Comparison of ENCODE assay signal across 12 cellular contexts in the genomic region with DNA sequence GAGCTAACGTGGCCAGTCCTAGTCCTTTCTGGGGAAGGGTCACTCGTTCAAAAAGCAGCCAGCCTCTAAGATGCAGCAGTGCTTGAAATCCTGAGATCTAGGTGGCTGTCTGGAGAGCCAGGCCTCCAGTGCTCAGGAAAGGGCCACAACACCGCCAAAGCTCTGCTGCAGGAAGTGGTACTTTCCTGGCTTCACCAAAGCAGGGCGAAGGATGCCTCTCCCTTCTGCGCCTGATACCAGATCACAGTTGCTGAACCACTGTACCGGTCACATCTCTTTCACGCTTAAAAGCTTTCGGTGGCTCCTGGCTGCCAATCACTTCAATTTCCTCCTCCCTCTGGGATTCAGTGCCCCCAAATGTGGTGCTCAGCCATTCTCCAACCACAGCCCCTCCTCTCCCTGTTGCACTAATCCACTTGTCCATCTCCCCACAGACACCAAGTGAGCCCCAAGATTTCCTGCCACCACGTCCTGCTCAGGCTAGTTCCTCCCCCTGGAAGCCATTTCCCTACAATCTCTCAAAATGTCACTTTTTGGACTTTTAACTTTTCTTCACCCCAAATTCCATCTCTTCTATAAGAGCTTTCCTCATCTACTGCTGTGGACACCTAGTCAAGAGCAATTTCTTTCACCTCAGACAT.
A peak's percentile ranks its signal among the peaks of the same experiment; 100 is the strongest.
DNase-seq lines count a peak whose midpoint lies in the region; ATAC-seq and TF ChIP-seq lines count a peak whose summit lies in the region.
"Had no signal": no experiment of that assay in that cellular context is flagged by ENCODE, and none has a peak within 500 bp of the region (broad histone marks: within the 10 kb centered on the region; RNA-seq: fewer than 3 reads in every experiment).

No MANE protein-coding gene starts in this region.

- DNase-seq in CD4-positive, alpha-beta T cell, result peak in 9 of 10 experiments; percentile 5 to 39 (median 12)
- DNase-seq in T follicular helper cell (ENCODE audit: low read depth), result peak; percentile 3
- DNase-seq in activated T-helper 2 cell treated with anti-CD3 and anti-CD28 coated beads, Interferon-gamma antibody, Interleukin-2, Interleukin-4, amounts not matched to agents 10 μg/mL and 5 μg/mL and 100 μg/mL, durations not matched to agents 14 hours and 24 hours and 36 hours (ENCODE audit: low spot score), result peak; percentile 22
- no peak for DNase-seq in osteocyte (ENCODE audit: extremely low spot score, unreplicated experiment)
- DNase-seq in adrenal gland, result no peak
- no peak for DNase-seq in cardiac septum (ENCODE audit: low spot score)
- no peak for DNase-seq in caudate nucleus (lab: John Stamatoyannopoulos, UW)
- DNase-seq: NCI-H2171, nephron progenitor cell had no signal

- peaks cover 23 to 31% of the 10 kb centered on the region in 2 experiments for H3K4me1 ChIP-seq in neutrophil (ENCODE audit: control insufficient read depth in 1 of 2, insufficient read depth in 1 of 2, low read depth in 1 of 2, low read length in 1 of 2)
- peaks cover 16 to 22% of the 10 kb centered on the region in 2 donors for H3K4me1 ChIP-seq in adrenal gland (replicated peaks in 1 of 2)

- no peaks in the 10 kb centered on the region for H3K9me3 ChIP-seq in CD4-positive, alpha-beta T cell (ENCODE audit: control insufficient read depth, low read length)
- H3K9me3 ChIP-seq in neutrophil (no peaks in the 10 kb centered on the region), adrenal gland (replicated peaks in 1 of 3) (no peaks in the 10 kb centered on the region)

- TF ChIP-seq CTCF in CD4-positive, alpha-beta T cell (IDR thresholded peaks at IDR 0.05), result no peak
- TF ChIP-seq CTCF in neutrophil (IDR thresholded peaks at IDR 0.05) (no peak), osteocyte (IDR thresholded peaks at IDR 0.05) (no peak), adrenal gland (IDR thresholded peaks at IDR 0.05) (no peak)

- CTCF ChIA-PET in CD4-positive, alpha-beta T cell (lab: Charles Lee), result interaction anchor here (1.3 to 1.5 kb wide), 3 partner anchors 48 to 310 kb away, joined by 3 to 4 read pairs (median 3); no protein-coding TSS in a partner anchor

- TF ChIP-seq POLR2A in adrenal gland (IDR thresholded peaks at IDR 0.05), result no peak

- H3K27ac Mint-ChIP-seq in CD4-positive, alpha-beta T cell, result no peak overlapping the region
- peak overlapping the region; percentile 3 for H3K27ac Mint-ChIP-seq in activated T-helper 2 cell treated with anti-CD3 and anti-CD28 coated beads, Interferon-gamma antibody, Interleukin-2, Interleukin-4, amounts not matched to agents 10 μg/mL and 5 μg/mL and 100 μg/mL, durations not matched to agents 14 hours and 24 hours and 36 hours
- no peak overlapping the region for H3K27ac Mint-ChIP-seq in osteocyte (ENCODE audit: unreplicated experiment)
- H3K27ac Mint-ChIP-seq: nephron progenitor cell had no signal

- POLR2A ChIA-PET in CD4-positive, alpha-beta T cell (lab: Charles Lee), result interaction anchor here (0.7 to 1.1 kb wide), 3 partner anchors 50 to 105 kb away, joined by 3 read pairs; no protein-coding TSS in a partner anchor

- H3K36me3 ChIP-seq in neutrophil (no peaks in the 10 kb centered on the region), adrenal gland (replicated peaks in 1 of 2) (no peaks in the 10 kb centered on the region)

- H3K36me3 Mint-ChIP-seq in CD4-positive, alpha-beta T cell (ENCODE audit: low read depth), result no peaks in the 10 kb centered on the region
- no peaks in the 10 kb centered on the region for H3K36me3 Mint-ChIP-seq in activated T-helper 2 cell treated with anti-CD3 and anti-CD28 coated beads, Interferon-gamma antibody, Interleukin-2, Interleukin-4, amounts not matched to agents 10 μg/mL and 5 μg/mL and 100 μg/mL, durations not matched to agents 14 hours and 24 hours and 36 hours (ENCODE audit: low read depth)
- H3K36me3 Mint-ChIP-seq in osteocyte (ENCODE audit: unreplicated experiment), result no peaks in the 10 kb centered on the region

- 68 to 80% (median 76%) methylated on average over 8 to 9 of the region's 9 CpGs for WGBS in adrenal gland, 4 donors

- H3K4me3 Mint-ChIP-seq in CD4-positive, alpha-beta T cell, result no peak overlapping the region
- no peak overlapping the region for H3K4me3 Mint-ChIP-seq in activated T-helper 2 cell treated with anti-CD3 and anti-CD28 coated beads, Interferon-gamma antibody, Interleukin-2, Interleukin-4, amounts not matched to agents 10 μg/mL and 5 μg/mL and 100 μg/mL, durations not matched to agents 14 hours and 24 hours and 36 hours (ENCODE audit: low read depth)
- H3K4me3 Mint-ChIP-seq in osteocyte (ENCODE audit: unreplicated experiment), result no peak overlapping the region
- H3K4me3 Mint-ChIP-seq: nephron progenitor cell had no signal

- intact Hi-C loops in CD4-positive, alpha-beta T cell (cut with DNase I, micrococcal nuclease), result no loop called here
- intact Hi-C loops in activated T-helper 2 cell treated with anti-CD3 and anti-CD28 coated beads, Interferon-gamma antibody, Interleukin-2, Interleukin-4, amounts not matched to agents 10 μg/mL and 5 μg/mL and 100 μg/mL, durations not matched to agents 14 hours and 24 hours and 36 hours (cut with micrococcal nuclease), result no loop called here
- intact Hi-C loops in adrenal gland (cut with DNase I), result loop anchor here in 1 of 2 donors (10.0 kb wide), 2 partner anchors 65 to 535 kb away; no protein-coding TSS in a partner anchor
- intact Hi-C loops in cardiac septum (cut with DNase I), result loop anchor here (5.0 to 10.0 kb wide), 4 partner anchors 102 to 1095 kb away; a partner anchor contains a TSS

- no peaks in the 10 kb centered on the region for H3K9me3 Mint-ChIP-seq in CD4-positive, alpha-beta T cell
- H3K9me3 Mint-ChIP-seq in activated T-helper 2 cell treated with anti-CD3 and anti-CD28 coated beads, Interferon-gamma antibody, Interleukin-2, Interleukin-4, amounts not matched to agents 10 μg/mL and 5 μg/mL and 100 μg/mL, durations not matched to agents 14 hours and 24 hours and 36 hours, result no peaks in the 10 kb centered on the region
- H3K9me3 Mint-ChIP-seq in osteocyte (ENCODE audit: unreplicated experiment), result no peaks in the 10 kb centered on the region
- H3K9me3 Mint-ChIP-seq: nephron progenitor cell had no signal

- no peaks in the 10 kb centered on the region for H3K27me3 Mint-ChIP-seq in CD4-positive, alpha-beta T cell
- no peaks in the 10 kb centered on the region for H3K27me3 Mint-ChIP-seq in activated T-helper 2 cell treated with anti-CD3 and anti-CD28 coated beads, Interferon-gamma antibody, Interleukin-2, Interleukin-4, amounts not matched to agents 10 μg/mL and 5 μg/mL and 100 μg/mL, durations not matched to agents 14 hours and 24 hours and 36 hours (ENCODE audit: low read depth)
- H3K27me3 Mint-ChIP-seq in osteocyte (ENCODE audit: unreplicated experiment), result no peaks in the 10 kb centered on the region

- no peak overlapping the region for H3K27ac ChIP-seq in CD4-positive, alpha-beta T cell (ENCODE audit: low read depth, low read length)
- H3K27ac ChIP-seq in neutrophil, result peak overlapping the region; percentile 71
- no peak overlapping the region for H3K27ac ChIP-seq in adrenal gland
- no peak overlapping the region for H3K27ac ChIP-seq in caudate nucleus (ENCODE audit: low read depth, low read length)
- H3K27ac ChIP-seq: C4-2B, RWPE1 had no signal

- H3K4me3 ChIP-seq in neutrophil (ENCODE audit: low read depth in 1 of 2, low read length in 1 of 2), result peak overlapping the region in 1 of 2 experiments; percentile 19
- H3K4me3 ChIP-seq in adrenal gland, result no peak overlapping the region

- no peaks in the 10 kb centered on the region for H3K27me3 ChIP-seq in CD4-positive, alpha-beta T cell (ENCODE audit: control insufficient read depth, insufficient read depth, low read length)
- H3K27me3 ChIP-seq in neutrophil, result no peaks in the 10 kb centered on the region
- no peaks in the 10 kb centered on the region for H3K27me3 ChIP-seq in adrenal gland

- ATAC-seq in CD4-positive, alpha-beta T cell (ENCODE audit: poor library complexity), result peak; percentile 70

- H3K4me1 Mint-ChIP-seq in CD4-positive, alpha-beta T cell (ENCODE audit: low read depth), result peaks cover 22% of the 10 kb centered on the region
- H3K4me1 Mint-ChIP-seq in activated T-helper 2 cell treated with anti-CD3 and anti-CD28 coated beads, Interferon-gamma antibody, Interleukin-2, Interleukin-4, amounts not matched to agents 10 μg/mL and 5 μg/mL and 100 μg/mL, durations not matched to agents 14 hours and 24 hours and 36 hours (ENCODE audit: low read depth), result peaks cover 21% of the 10 kb centered on the region
- H3K4me1 Mint-ChIP-seq in osteocyte (ENCODE audit: unreplicated experiment), result peaks cover 45% of the 10 kb centered on the region

Comparison
In these comparisons a context has a peak if more than half of its experiments do, and no peak if none do; other contexts are left out.
1. DNase-seq: peak in CD4-positive, alpha-beta T cell (9 of 10), T follicular helper cell (single experiment) and activated T-helper 2 cell treated with anti-CD3 and anti-CD28 coated beads, Interferon-gamma antibody, Interleukin-2, Interleukin-4, amounts not matched to agents 10 μg/mL and 5 μg/mL and 100 μg/mL, durations not matched to agents 14 hours and 24 hours and 36 hours (single experiment); none in osteocyte (single experiment), adrenal gland (0 of 7), cardiac septum (single experiment) and caudate nucleus (0 of 61).